In genomic region chr1:42765832-42766722, GRCh38 we compare ENCODE assay signal across 1 cellular context.
TF ChIP-seq lines count a peak whose summit lies in the region.

No MANE protein-coding gene starts in this region.

TF ChIP-seq in HepG2, 621 proteins besides CTCF, POLR2A, EP300 and RAD21 (continues in another document):
- no peak for TF ChIP-seq ATF6 (CRISPR knock-in tag; conservative IDR thresholded peaks at IDR 0.05)
- TF ChIP-seq ZNF34 (CRISPR knock-in tag; IDR thresholded peaks at IDR 0.05; ENCODE audit: borderline replicate concordance), result no peak
- TF ChIP-seq TFDP2 (CRISPR knock-in tag; IDR thresholded peaks at IDR 0.05), result no peak
- TF ChIP-seq HDAC6 (IDR thresholded peaks at IDR 0.05; ENCODE audit: low read depth, low read length), result no peak
- 0 out of 2 replicates have a peak, but pooled peaks have one; percentile 57 for TF ChIP-seq ELF4 (CRISPR knock-in tag; IDR thresholded peaks at IDR 0.05; ENCODE audit: borderline replicate concordance)
- no peak for TF ChIP-seq DNMT3B (CRISPR knock-in tag; conservative IDR thresholded peaks at IDR 0.05)
- TF ChIP-seq ZNF850 (CRISPR knock-in tag; conservative IDR thresholded peaks at IDR 0.05), result no peak
- TF ChIP-seq DR1 (CRISPR knock-in tag; IDR thresholded peaks at IDR 0.05), result no peak
- peak; percentile 44; the same call in 1 of the 2 replicates for TF ChIP-seq ZNF331 (CRISPR knock-in tag; IDR thresholded peaks at IDR 0.05)
- TF ChIP-seq PLSCR1 (CRISPR knock-in tag; IDR thresholded peaks at IDR 0.05; ENCODE audit: borderline replicate concordance), result no peak
- TF ChIP-seq ZNF253 (CRISPR knock-in tag; IDR thresholded peaks at IDR 0.05; ENCODE audit: borderline replicate concordance), result no peak
- no peak for TF ChIP-seq MLXIP (CRISPR knock-in tag; IDR thresholded peaks at IDR 0.05; ENCODE audit: borderline replicate concordance)
- TF ChIP-seq ZNF329 (CRISPR knock-in tag; IDR thresholded peaks at IDR 0.05; ENCODE audit: low read depth), result no peak
- TF ChIP-seq ZNF605 (CRISPR knock-in tag; IDR thresholded peaks at IDR 0.05), result no peak
- TF ChIP-seq TCF12 (IDR thresholded peaks at IDR 0.05), result no peak
- TF ChIP-seq TCF12 (CRISPR knock-in tag; IDR thresholded peaks at IDR 0.05), result peak; percentile 24; the same call in 1 of the 2 replicates
- TF ChIP-seq IKZF5 (CRISPR knock-in tag; IDR thresholded peaks at IDR 0.05), result no peak
- TF ChIP-seq ARNT (IDR thresholded peaks at IDR 0.05), result no peak
- TF ChIP-seq NCOA1 (CRISPR knock-in tag; IDR thresholded peaks at IDR 0.05), result no peak
- no peak for TF ChIP-seq HNRNPLL (IDR thresholded peaks at IDR 0.05; ENCODE audit: low read depth, low read length, poor library complexity, severe bottlenecking)
- TF ChIP-seq ZNF562 (CRISPR knock-in tag; IDR thresholded peaks at IDR 0.05; ENCODE audit: borderline replicate concordance), result no peak
- no peak for TF ChIP-seq ZBTB14 (CRISPR knock-in tag; IDR thresholded peaks at IDR 0.05)
- TF ChIP-seq TCF7 (IDR thresholded peaks at IDR 0.05; ENCODE audit: low read depth), result no peak
- no peak for TF ChIP-seq IKZF1 (IDR thresholded peaks at IDR 0.05)
- TF ChIP-seq BCL6 (CRISPR knock-in tag; IDR thresholded peaks at IDR 0.05), result 0 out of 2 replicates have a peak, but pooled peaks have one; percentile 19
- peak; percentile 49; the same call in 1 of the 2 replicates for TF ChIP-seq DRAP1 (CRISPR knock-in tag; IDR thresholded peaks at IDR 0.05)
- peak; percentile 34; the same call in 1 of the 2 replicates for TF ChIP-seq THAP11 (CRISPR knock-in tag; IDR thresholded peaks at IDR 0.05)
- TF ChIP-seq SAFB2 (CRISPR knock-in tag; IDR thresholded peaks at IDR 0.05; ENCODE audit: borderline replicate concordance, low read depth), result no peak
- TF ChIP-seq HMGXB4 (CRISPR knock-in tag; IDR thresholded peaks at IDR 0.05; ENCODE audit: borderline replicate concordance in 1 of 2, low read depth in 1 of 2), result peak; percentile 59 to 90
- no peak for TF ChIP-seq FOXO4 (CRISPR knock-in tag; conservative IDR thresholded peaks at IDR 0.05)
- TF ChIP-seq TBX2 (CRISPR knock-in tag; IDR thresholded peaks at IDR 0.05; ENCODE audit: borderline replicate concordance), result 0 out of 2 replicates have a peak, but pooled peaks have one; percentile 17
- no peak for TF ChIP-seq SNAI1 (CRISPR knock-in tag; IDR thresholded peaks at IDR 0.05; ENCODE audit: borderline replicate concordance)
- no peak for TF ChIP-seq HIC2 (CRISPR knock-in tag; IDR thresholded peaks at IDR 0.05; ENCODE audit: low read depth)
- TF ChIP-seq ZBTB7B (CRISPR knock-in tag; IDR thresholded peaks at IDR 0.05), result 0 out of 2 replicates have a peak, but pooled peaks have one; percentile 38
- TF ChIP-seq NFE2 (CRISPR knock-in tag; IDR thresholded peaks at IDR 0.05), result no peak
- TF ChIP-seq ZNF703 (CRISPR knock-in tag; IDR thresholded peaks at IDR 0.05; ENCODE audit: borderline replicate concordance), result no peak
- TF ChIP-seq FOXA3 (CRISPR knock-in tag; IDR thresholded peaks at IDR 0.05), result peak; percentile 37; the same call in 1 of the 2 replicates
- peak; percentile 51; the same call in 1 of the 2 replicates for TF ChIP-seq ZNF792 (CRISPR knock-in tag; IDR thresholded peaks at IDR 0.05)
- TF ChIP-seq NR2F6 (IDR thresholded peaks at IDR 0.05), result no peak
- no peak for TF ChIP-seq NR2F6 (CRISPR knock-in tag; IDR thresholded peaks at IDR 0.05)
- TF ChIP-seq FOXK1 (CRISPR knock-in tag; IDR thresholded peaks at IDR 0.05; ENCODE audit: borderline replicate concordance, low read depth), result 0 out of 2 replicates have a peak, but pooled peaks have one; percentile 24
- peak; percentile 41; the same call in 1 of the 2 replicates for TF ChIP-seq ATF2 (CRISPR knock-in tag; IDR thresholded peaks at IDR 0.05)
- TF ChIP-seq ZNF724P (CRISPR knock-in tag; IDR thresholded peaks at IDR 0.05; ENCODE audit: borderline replicate concordance), result no peak
- no peak for TF ChIP-seq SKIL (CRISPR knock-in tag; IDR thresholded peaks at IDR 0.05; ENCODE audit: borderline replicate concordance)
- 0 out of 2 replicates have a peak, but pooled peaks have one; percentile 37 for TF ChIP-seq KMT2A (CRISPR knock-in tag; IDR thresholded peaks at IDR 0.05)
